Comparison of ENCODE assay signal across 8 cellular contexts in genomic region chr1:39845569-39846566, GRCh38. TPM values are rescaled to one million over a fixed set of nuclear protein-coding genes. Genes with fewer than 3 reads are reported as not detected.
DNase-seq lines count a peak whose midpoint lies in the region; ATAC-seq and TF ChIP-seq lines count a peak whose summit lies in the region.

No MANE protein-coding gene starts in this region.

- 22 to 24% methylated on average over 7 of the region's 7 CpGs for WGBS in lung, 2 donors

- no peak overlapping the region for H3K4me3 ChIP-seq in lung

- H3K27ac ChIP-seq in lung (ENCODE audit: low read depth in 1 of 2, low read length in 1 of 2): peak overlapping the region in 1 of 2 donors; percentile 56

- H3K9me3 ChIP-seq in lung (ENCODE audit: control insufficient read depth in 2 of 2, insufficient read depth in 1 of 2, low read length in 1 of 2): no peaks in the 10 kb centered on the region

- peaks cover 10 to 27% of the 10 kb centered on the region in 2 donors for H3K36me3 ChIP-seq in lung (ENCODE audit: control insufficient read depth in 2 of 2, insufficient read depth in 2 of 2, low read length in 2 of 2)

- TF ChIP-seq CTCF in lung (IDR thresholded peaks at IDR 0.05; ENCODE audit: control extremely low read depth, extremely low read depth): no peak

- ATAC-seq in HG02973 (IDR thresholded peaks at IDR 0.05; ENCODE audit: unreplicated experiment) (peak; percentile 67), lung (ENCODE audit: insufficient read depth, low FRiP score) (peak; percentile 89)

- no peaks in the 10 kb centered on the region for H3K27me3 ChIP-seq in lung (ENCODE audit: control insufficient read depth, insufficient read depth)

- peaks cover 3 to 5% of the 10 kb centered on the region in 2 donors for H3K4me1 ChIP-seq in lung (ENCODE audit: control insufficient read depth in 2 of 2, insufficient read depth in 2 of 2, low read length in 2 of 2)

- DNase-seq in ELR (ENCODE audit: low read depth): peak; percentile 27
- DNase-seq in NCI-H2196 (lab: John Stamatoyannopoulos, UW; ENCODE audit: unreplicated experiment): peak; percentile 99
- peak; percentile 57 for DNase-seq in activated CD4-positive, alpha-beta T cell treated with anti-CD3 and anti-CD28 coated beads for 1 hour
- peak; percentile 28 for DNase-seq in cerebellum (ENCODE audit: low spot score)
- peak; percentile 91 for DNase-seq in lung (ENCODE audit: low spot score)
- DNase-seq in stimulated activated CD8-positive, alpha-beta memory T cell treated with anti-CD3 and anti-CD28 coated beads, Interleukin-12 subunit alpha, Interleukin-12 subunit beta, amount 100 ng/mL, for 1 hour (ENCODE audit: low read depth): peak; percentile 43
- no peak for DNase-seq in epidermal melanocyte (ENCODE audit: insufficient read length, low spot score)

RNA-seq across cellular contexts. Expression of gene TRIT1, which starts 37.4 kb away (rescaled TPM):
- total RNA-seq in cerebellum: 40.3 TPM
- 10 to 100 TPM; 18.5 to 42.5 TPM for total RNA-seq in lung
- 10 to 100 TPM; 10.3 to 13.5 TPM for polyA plus RNA-seq in lung

RNA-seq across cellular contexts. Expression of gene MYCL, which starts 55.8 kb away (rescaled TPM):
- 11.4 TPM for total RNA-seq in cerebellum
- 1 to 10 TPM; 6.0 to 7.8 TPM for total RNA-seq in lung
- 1 to 10 TPM; 2.4 to 2.7 TPM for polyA plus RNA-seq in lung

RNA-seq across cellular contexts. Expression of gene BMP8B, which starts 57.2 kb away (rescaled TPM):
- total RNA-seq in cerebellum (1.5 TPM), lung (1 to 10 TPM; 1.0 to 4.9 TPM)
- under 1 TPM; 0.63 to 0.77 TPM for polyA plus RNA-seq in lung
